ENCODE assay signal across 14 cellular contexts in the genomic region with DNA sequence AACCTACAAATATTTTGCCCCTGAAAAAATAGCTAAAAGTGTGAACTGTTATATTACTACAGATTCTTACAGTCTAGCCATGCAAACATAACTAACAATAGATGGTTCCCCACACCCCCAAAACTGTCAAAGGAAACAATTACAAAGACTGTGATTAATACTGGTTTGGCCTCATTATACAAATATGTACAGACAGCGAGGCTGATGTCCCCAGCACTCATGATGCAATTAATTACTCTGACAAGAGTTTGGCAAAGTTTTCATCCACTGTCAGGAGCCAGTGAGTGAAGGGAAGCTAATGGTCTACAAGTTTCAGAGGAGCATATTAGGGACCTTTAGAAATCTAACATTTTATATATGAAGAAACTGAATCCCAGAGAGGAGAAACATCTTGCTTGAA.
A peak's percentile ranks its signal among the peaks of the same experiment; 100 is the strongest.
DNase-seq lines count a peak whose midpoint lies in the region; TF ChIP-seq lines count a peak whose summit lies in the region.
"Had no signal": no experiment of that assay in that cellular context is flagged by ENCODE, and none has a peak within 500 bp of the region (broad histone marks: within the 10 kb centered on the region; RNA-seq: fewer than 3 reads in every experiment).

No MANE protein-coding gene starts in this region.

- H3K4me3 ChIP-seq in SJSA1 (no peak overlapping the region), fibroblast of villous mesenchyme (ENCODE audit: low read depth, low read length) (no peak overlapping the region)

- H3K27ac Mint-ChIP-seq in activated naive CD4-positive, alpha-beta T cell treated with anti-CD3 and anti-CD28 coated beads for 36 hours = no peak overlapping the region
- no peak overlapping the region for H3K27ac Mint-ChIP-seq in progenitor cell of endocrine pancreas
- H3K27ac Mint-ChIP-seq: activated CD8-positive, alpha-beta T cell treated with anti-CD3 and anti-CD28 coated beads, Interleukin-2, amount 10 ng/mL, durations not matched to agents 7 days and 5 days had no signal

- no peaks in the 10 kb centered on the region for H3K9me3 ChIP-seq in SJSA1 (replicated peaks)

- CTCF ChIA-PET in activated naive CD4-positive, alpha-beta T cell treated with anti-CD3 and anti-CD28 coated beads for 36 hours (lab: Charles Lee) = interaction anchor here (2.8 kb wide), 1 partner anchor 15 kb away, joined by 11 read pairs; no protein-coding TSS in a partner anchor

- TF ChIP-seq CTCF in fibroblast of villous mesenchyme (IDR thresholded peaks at IDR 0.05; ENCODE audit: insufficient read depth, low read depth, low read length) = no peak
- TF ChIP-seq CTCF in progenitor cell of endocrine pancreas (IDR thresholded peaks at IDR 0.05; ENCODE audit: unreplicated experiment) = no peak

- H3K4me1 ChIP-seq in SJSA1 (replicated peaks) = peaks cover 62% of the 10 kb centered on the region

- peak overlapping the region; percentile 82 for H3K27ac ChIP-seq in SJSA1

- no peaks in the 10 kb centered on the region for H3K27me3 Mint-ChIP-seq in activated naive CD4-positive, alpha-beta T cell treated with anti-CD3 and anti-CD28 coated beads for 36 hours (ENCODE audit: low read depth)
- no peaks in the 10 kb centered on the region for H3K27me3 Mint-ChIP-seq in progenitor cell of endocrine pancreas
- H3K27me3 Mint-ChIP-seq: CD8-positive, alpha-beta memory T cell had no signal

- DNase-seq in HCEC 1CT (peak; percentile 66), SJSA1 (ENCODE audit: low read depth in 1 of 2, low spot score in 2 of 2) (peak in 1 of 2 experiments; percentile 32), fibroblast of villous mesenchyme (ENCODE audit: low read depth) (peak; percentile 37), renal cortical epithelial cell (ENCODE audit: low read depth) (peak; percentile 53), progenitor cell of endocrine pancreas (ENCODE audit: low spot score, unreplicated experiment) (no peak), cerebellum (ENCODE audit: low spot score) (no peak)
- DNase-seq in activated naive CD4-positive, alpha-beta T cell treated with Interleukin-2 at 50 U/mL for 16 hours = no peak
- no peak for DNase-seq in activated naive CD4-positive, alpha-beta T cell treated with anti-CD3 and anti-CD28 coated beads for 36 hours
- DNase-seq: activated CD8-positive, alpha-beta T cell treated with anti-CD3 and anti-CD28 coated beads, Interleukin-2, amount 10 ng/mL, durations not matched to agents 7 days and 5 days; activated naive CD4-positive, alpha-beta T cell treated with anti-CD3 and anti-CD28 coated beads, Interleukin-2, amount 50 U/mL, for 16 hours; CD8-positive, alpha-beta memory T cell; cortex of kidney; GOT3; head of caudate nucleus had no signal

- peaks cover 37% of the 10 kb centered on the region for H3K36me3 ChIP-seq in SJSA1

- H3K9me3 Mint-ChIP-seq in activated naive CD4-positive, alpha-beta T cell treated with anti-CD3 and anti-CD28 coated beads for 36 hours = no peaks in the 10 kb centered on the region
- H3K9me3 Mint-ChIP-seq in progenitor cell of endocrine pancreas (ENCODE audit: low read depth) = no peaks in the 10 kb centered on the region
- H3K9me3 Mint-ChIP-seq: CD8-positive, alpha-beta memory T cell had no signal

- H3K27me3 ChIP-seq in SJSA1 (replicated peaks) = no peaks in the 10 kb centered on the region

- intact Hi-C loops in activated naive CD4-positive, alpha-beta T cell treated with anti-CD3 and anti-CD28 coated beads for 36 hours (cut with micrococcal nuclease) = no loop called here

- peaks cover 2% of the 10 kb centered on the region for H3K4me1 Mint-ChIP-seq in activated naive CD4-positive, alpha-beta T cell treated with anti-CD3 and anti-CD28 coated beads for 36 hours (ENCODE audit: low read depth)
- peaks cover 10% of the 10 kb centered on the region for H3K4me1 Mint-ChIP-seq in progenitor cell of endocrine pancreas (ENCODE audit: low read depth)

- H3K36me3 Mint-ChIP-seq in activated naive CD4-positive, alpha-beta T cell treated with anti-CD3 and anti-CD28 coated beads for 36 hours (ENCODE audit: low read depth) = peaks cover 8% of the 10 kb centered on the region
- peaks cover 21% of the 10 kb centered on the region for H3K36me3 Mint-ChIP-seq in progenitor cell of endocrine pancreas (ENCODE audit: insufficient read depth)

- H3K4me3 Mint-ChIP-seq in activated naive CD4-positive, alpha-beta T cell treated with anti-CD3 and anti-CD28 coated beads for 36 hours = no peak overlapping the region
- no peak overlapping the region for H3K4me3 Mint-ChIP-seq in progenitor cell of endocrine pancreas (ENCODE audit: low read depth)
- H3K4me3 Mint-ChIP-seq: activated CD8-positive, alpha-beta T cell treated with anti-CD3 and anti-CD28 coated beads, Interleukin-2, amount 10 ng/mL, durations not matched to agents 7 days and 5 days; CD8-positive, alpha-beta memory T cell had no signal

Comparison
In these comparisons a context has a peak if more than half of its experiments do, and no peak if none do; other contexts are left out.
1. DNase-seq: peak in HCEC 1CT (single experiment), fibroblast of villous mesenchyme (single experiment) and renal cortical epithelial cell (single experiment); none in activated naive CD4-positive, alpha-beta T cell treated with Interleukin-2 at 50 U/mL for 16 hours (single experiment), activated naive CD4-positive, alpha-beta T cell treated with anti-CD3 and anti-CD28 coated beads for 36 hours (single experiment), progenitor cell of endocrine pancreas (single experiment) and cerebellum (single experiment).